1 cellular context compared by ENCODE assay signal in the genomic region with DNA sequence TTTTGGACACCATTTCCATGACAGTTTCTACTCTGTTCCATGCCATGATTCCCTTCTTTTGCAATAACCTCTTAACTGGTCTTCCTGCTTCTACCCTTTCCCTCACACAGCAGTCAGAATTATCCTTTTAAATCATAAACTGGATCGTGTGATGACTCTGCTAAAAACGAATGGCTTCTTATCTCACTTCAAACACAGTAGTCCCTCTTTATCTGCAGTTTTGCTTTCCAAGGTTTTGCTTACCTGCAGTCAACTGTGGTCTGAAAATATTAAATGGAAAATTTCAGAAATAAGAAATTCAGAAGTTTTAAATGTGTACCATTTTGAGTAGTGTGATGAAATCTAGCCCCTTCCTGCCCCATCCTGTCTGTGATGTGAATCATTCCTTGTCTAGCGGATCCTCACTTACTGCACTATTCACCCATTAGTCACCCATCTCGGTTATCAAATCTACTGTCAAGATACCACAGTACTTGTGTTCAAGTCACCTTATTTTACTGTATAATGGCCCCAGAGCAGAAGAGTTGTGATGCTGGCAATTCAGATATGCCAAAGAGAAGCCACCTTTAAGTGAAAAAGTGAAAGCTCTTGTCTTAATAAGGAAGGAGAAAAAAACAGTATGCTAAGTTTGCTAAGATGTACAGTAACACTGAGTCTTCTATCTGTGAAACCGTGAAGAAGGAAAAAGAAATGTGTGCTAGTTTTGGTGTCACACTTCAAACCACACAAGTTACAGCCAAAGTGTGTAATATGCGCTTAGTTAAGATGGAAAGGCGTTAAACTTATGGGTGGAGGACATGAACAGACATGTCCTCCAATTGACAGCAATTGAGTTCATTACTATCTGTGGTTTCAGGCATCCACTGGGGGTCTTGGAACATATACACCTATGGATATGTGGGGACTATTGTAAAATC.
TF ChIP-seq lines count a peak whose summit lies in the region.

No MANE protein-coding gene starts in this region.

TF ChIP-seq in K562, 482 proteins besides CTCF, POLR2A, EP300 and RAD21 (continued from another document and continues in another):
- TF ChIP-seq, protein P1, sequence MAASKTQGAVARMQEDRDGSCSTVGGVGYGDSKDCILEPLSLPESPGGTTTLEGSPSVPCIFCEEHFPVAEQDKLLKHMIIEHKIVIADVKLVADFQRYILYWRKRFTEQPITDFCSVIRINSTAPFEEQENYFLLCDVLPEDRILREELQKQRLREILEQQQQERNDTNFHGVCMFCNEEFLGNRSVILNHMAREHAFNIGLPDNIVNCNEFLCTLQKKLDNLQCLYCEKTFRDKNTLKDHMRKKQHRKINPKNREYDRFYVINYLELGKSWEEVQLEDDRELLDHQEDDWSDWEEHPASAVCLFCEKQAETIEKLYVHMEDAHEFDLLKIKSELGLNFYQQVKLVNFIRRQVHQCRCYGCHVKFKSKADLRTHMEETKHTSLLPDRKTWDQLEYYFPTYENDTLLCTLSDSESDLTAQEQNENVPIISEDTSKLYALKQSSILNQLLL (CRISPR knock-in tag; IDR thresholded peaks at IDR 0.05; ENCODE audit: borderline replicate concordance): no peak
- TF ChIP-seq POLR2AphosphoS5 (IDR thresholded peaks at IDR 0.05; ENCODE audit: control insufficient read depth, insufficient read depth, low read depth, low read length): no peak
- TF ChIP-seq, protein P2, sequence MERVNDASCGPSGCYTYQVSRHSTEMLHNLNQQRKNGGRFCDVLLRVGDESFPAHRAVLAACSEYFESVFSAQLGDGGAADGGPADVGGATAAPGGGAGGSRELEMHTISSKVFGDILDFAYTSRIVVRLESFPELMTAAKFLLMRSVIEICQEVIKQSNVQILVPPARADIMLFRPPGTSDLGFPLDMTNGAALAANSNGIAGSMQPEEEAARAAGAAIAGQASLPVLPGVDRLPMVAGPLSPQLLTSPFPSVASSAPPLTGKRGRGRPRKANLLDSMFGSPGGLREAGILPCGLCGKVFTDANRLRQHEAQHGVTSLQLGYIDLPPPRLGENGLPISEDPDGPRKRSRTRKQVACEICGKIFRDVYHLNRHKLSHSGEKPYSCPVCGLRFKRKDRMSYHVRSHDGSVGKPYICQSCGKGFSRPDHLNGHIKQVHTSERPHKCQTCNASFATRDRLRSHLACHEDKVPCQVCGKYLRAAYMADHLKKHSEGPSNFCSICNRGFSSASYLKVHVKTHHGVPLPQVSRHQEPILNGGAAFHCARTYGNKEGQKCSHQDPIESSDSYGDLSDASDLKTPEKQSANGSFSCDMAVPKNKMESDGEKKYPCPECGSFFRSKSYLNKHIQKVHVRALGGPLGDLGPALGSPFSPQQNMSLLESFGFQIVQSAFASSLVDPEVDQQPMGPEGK (CRISPR knock-in tag; IDR thresholded peaks at IDR 0.05; ENCODE audit: borderline replicate concordance): no peak
- no peak for TF ChIP-seq GTF2E2 (tag; IDR thresholded peaks at IDR 0.05)
- TF ChIP-seq EZH2 (IDR thresholded peaks at IDR 0.05; ENCODE audit: borderline replicate concordance, low read depth, low read length): no peak
- no peak for TF ChIP-seq ZNF311 (CRISPR knock-in tag; IDR thresholded peaks at IDR 0.05)
- TF ChIP-seq MYC (IDR thresholded peaks at IDR 0.05; ENCODE audit: low read depth, low read length): no peak
- TF ChIP-seq MYC (CRISPR knock-in tag; IDR thresholded peaks at IDR 0.05; ENCODE audit: borderline replicate concordance, low read depth): no peak
- no peak for TF ChIP-seq TAF15 (IDR thresholded peaks at IDR 0.05; ENCODE audit: low read depth, low read length)
- no peak for TF ChIP-seq ZNF586 (CRISPR knock-in tag; conservative IDR thresholded peaks at IDR 0.05)
- TF ChIP-seq LARP7 (IDR thresholded peaks at IDR 0.05): no peak
- TF ChIP-seq GATA2 (CRISPR knock-in tag; IDR thresholded peaks at IDR 0.05): no peak
- no peak for TF ChIP-seq KAT7 (CRISPR knock-in tag; IDR thresholded peaks at IDR 0.05; ENCODE audit: borderline replicate concordance)
- no peak for TF ChIP-seq ZNF695 (CRISPR knock-in tag; IDR thresholded peaks at IDR 0.05)
- TF ChIP-seq CCAR2 (IDR thresholded peaks at IDR 0.05; ENCODE audit: low read depth, low read length): no peak
- TF ChIP-seq SLC30A9 (CRISPR knock-in tag; IDR thresholded peaks at IDR 0.05): no peak
- TF ChIP-seq EHMT2 (IDR thresholded peaks at IDR 0.05): no peak
- no peak for TF ChIP-seq SRF (CRISPR knock-in tag; IDR thresholded peaks at IDR 0.05)
- no peak for TF ChIP-seq NFXL1 (CRISPR knock-in tag; IDR thresholded peaks at IDR 0.05)
- TF ChIP-seq CREBBP (IDR thresholded peaks at IDR 0.05; ENCODE audit: low read depth, low read length): no peak
- peak; percentile 87 for TF ChIP-seq C11orf30 (IDR thresholded peaks at IDR 0.05; ENCODE audit: low read depth)
- no peak for TF ChIP-seq FOXK2 (conservative IDR thresholded peaks at IDR 0.05 in 1 of 2, IDR thresholded peaks at IDR 0.05 in 1 of 2; ENCODE audit: low read depth in 2 of 2)
- TF ChIP-seq DDX20 (tag; IDR thresholded peaks at IDR 0.05; ENCODE audit: low read depth): no peak
- no peak for TF ChIP-seq RBM22 (IDR thresholded peaks at IDR 0.05; ENCODE audit: low read depth, low read length, poor library complexity, severe bottlenecking)
- TF ChIP-seq, protein P3, sequence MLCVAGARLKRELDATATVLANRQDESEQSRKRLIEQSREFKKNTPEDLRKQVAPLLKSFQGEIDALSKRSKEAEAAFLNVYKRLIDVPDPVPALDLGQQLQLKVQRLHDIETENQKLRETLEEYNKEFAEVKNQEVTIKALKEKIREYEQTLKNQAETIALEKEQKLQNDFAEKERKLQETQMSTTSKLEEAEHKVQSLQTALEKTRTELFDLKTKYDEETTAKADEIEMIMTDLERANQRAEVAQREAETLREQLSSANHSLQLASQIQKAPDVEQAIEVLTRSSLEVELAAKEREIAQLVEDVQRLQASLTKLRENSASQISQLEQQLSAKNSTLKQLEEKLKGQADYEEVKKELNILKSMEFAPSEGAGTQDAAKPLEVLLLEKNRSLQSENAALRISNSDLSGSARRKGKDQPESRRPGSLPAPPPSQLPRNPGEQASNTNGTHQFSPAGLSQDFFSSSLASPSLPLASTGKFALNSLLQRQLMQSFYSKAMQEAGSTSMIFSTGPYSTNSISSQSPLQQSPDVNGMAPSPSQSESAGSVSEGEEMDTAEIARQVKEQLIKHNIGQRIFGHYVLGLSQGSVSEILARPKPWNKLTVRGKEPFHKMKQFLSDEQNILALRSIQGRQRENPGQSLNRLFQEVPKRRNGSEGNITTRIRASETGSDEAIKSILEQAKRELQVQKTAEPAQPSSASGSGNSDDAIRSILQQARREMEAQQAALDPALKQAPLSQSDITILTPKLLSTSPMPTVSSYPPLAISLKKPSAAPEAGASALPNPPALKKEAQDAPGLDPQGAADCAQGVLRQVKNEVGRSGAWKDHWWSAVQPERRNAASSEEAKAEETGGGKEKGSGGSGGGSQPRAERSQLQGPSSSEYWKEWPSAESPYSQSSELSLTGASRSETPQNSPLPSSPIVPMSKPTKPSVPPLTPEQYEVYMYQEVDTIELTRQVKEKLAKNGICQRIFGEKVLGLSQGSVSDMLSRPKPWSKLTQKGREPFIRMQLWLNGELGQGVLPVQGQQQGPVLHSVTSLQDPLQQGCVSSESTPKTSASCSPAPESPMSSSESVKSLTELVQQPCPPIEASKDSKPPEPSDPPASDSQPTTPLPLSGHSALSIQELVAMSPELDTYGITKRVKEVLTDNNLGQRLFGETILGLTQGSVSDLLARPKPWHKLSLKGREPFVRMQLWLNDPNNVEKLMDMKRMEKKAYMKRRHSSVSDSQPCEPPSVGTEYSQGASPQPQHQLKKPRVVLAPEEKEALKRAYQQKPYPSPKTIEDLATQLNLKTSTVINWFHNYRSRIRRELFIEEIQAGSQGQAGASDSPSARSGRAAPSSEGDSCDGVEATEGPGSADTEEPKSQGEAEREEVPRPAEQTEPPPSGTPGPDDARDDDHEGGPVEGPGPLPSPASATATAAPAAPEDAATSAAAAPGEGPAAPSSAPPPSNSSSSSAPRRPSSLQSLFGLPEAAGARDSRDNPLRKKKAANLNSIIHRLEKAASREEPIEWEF (CRISPR knock-in tag; IDR thresholded peaks at IDR 0.05): no peak
- no peak for TF ChIP-seq PHB (CRISPR knock-in tag; IDR thresholded peaks at IDR 0.05)
- TF ChIP-seq SP1 (CRISPR knock-in tag; IDR thresholded peaks at IDR 0.05): no peak
- no peak for TF ChIP-seq CHD4 (IDR thresholded peaks at IDR 0.05; ENCODE audit: insufficient read depth, insufficient replicate concordance, low read depth, low read length, poor library complexity, severe bottlenecking)
- no peak for TF ChIP-seq PPARD (CRISPR knock-in tag; IDR thresholded peaks at IDR 0.05)
- TF ChIP-seq TFAM (CRISPR knock-in tag; conservative IDR thresholded peaks at IDR 0.05): no peak
- peak; percentile 86 for TF ChIP-seq ZNF316 (IDR thresholded peaks at IDR 0.05)
- TF ChIP-seq, protein P4, sequence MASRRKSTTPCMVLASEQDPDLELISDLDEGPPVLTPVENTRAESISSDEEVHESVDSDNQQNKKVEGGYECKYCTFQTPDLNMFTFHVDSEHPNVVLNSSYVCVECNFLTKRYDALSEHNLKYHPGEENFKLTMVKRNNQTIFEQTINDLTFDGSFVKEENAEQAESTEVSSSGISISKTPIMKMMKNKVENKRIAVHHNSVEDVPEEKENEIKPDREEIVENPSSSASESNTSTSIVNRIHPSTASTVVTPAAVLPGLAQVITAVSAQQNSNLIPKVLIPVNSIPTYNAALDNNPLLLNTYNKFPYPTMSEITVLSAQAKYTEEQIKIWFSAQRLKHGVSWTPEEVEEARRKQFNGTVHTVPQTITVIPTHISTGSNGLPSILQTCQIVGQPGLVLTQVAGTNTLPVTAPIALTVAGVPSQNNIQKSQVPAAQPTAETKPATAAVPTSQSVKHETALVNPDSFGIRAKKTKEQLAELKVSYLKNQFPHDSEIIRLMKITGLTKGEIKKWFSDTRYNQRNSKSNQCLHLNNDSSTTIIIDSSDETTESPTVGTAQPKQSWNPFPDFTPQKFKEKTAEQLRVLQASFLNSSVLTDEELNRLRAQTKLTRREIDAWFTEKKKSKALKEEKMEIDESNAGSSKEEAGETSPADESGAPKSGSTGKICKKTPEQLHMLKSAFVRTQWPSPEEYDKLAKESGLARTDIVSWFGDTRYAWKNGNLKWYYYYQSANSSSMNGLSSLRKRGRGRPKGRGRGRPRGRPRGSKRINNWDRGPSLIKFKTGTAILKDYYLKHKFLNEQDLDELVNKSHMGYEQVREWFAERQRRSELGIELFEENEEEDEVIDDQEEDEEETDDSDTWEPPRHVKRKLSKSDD (conservative IDR thresholded peaks at IDR 0.05; ENCODE audit: low read length): no peak
- TF ChIP-seq ZNF764 (CRISPR knock-in tag; IDR thresholded peaks at IDR 0.05; ENCODE audit: low read depth): no peak
- no peak for TF ChIP-seq BCOR (IDR thresholded peaks at IDR 0.05)
- no peak for TF ChIP-seq CXXC5 (CRISPR knock-in tag; IDR thresholded peaks at IDR 0.05)
- peak; percentile 86 for TF ChIP-seq NFE2 (IDR thresholded peaks at IDR 0.05; ENCODE audit: low read depth)
- TF ChIP-seq, protein P5, sequence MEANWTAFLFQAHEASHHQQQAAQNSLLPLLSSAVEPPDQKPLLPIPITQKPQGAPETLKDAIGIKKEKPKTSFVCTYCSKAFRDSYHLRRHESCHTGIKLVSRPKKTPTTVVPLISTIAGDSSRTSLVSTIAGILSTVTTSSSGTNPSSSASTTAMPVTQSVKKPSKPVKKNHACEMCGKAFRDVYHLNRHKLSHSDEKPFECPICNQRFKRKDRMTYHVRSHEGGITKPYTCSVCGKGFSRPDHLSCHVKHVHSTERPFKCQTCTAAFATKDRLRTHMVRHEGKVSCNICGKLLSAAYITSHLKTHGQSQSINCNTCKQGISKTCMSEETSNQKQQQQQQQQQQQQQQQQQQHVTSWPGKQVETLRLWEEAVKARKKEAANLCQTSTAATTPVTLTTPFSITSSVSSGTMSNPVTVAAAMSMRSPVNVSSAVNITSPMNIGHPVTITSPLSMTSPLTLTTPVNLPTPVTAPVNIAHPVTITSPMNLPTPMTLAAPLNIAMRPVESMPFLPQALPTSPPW (CRISPR knock-in tag; IDR thresholded peaks at IDR 0.05): no peak
- TF ChIP-seq HSF4 (CRISPR knock-in tag; IDR thresholded peaks at IDR 0.05; ENCODE audit: borderline replicate concordance): no peak
- no peak for TF ChIP-seq ZNF444 (CRISPR knock-in tag; IDR thresholded peaks at IDR 0.05)
- TF ChIP-seq HMGN3 (IDR thresholded peaks at IDR 0.05; ENCODE audit: borderline replicate concordance, extremely low read depth, insufficient read length, low read depth, low read length): no peak
- TF ChIP-seq ETV5 (CRISPR knock-in tag; IDR thresholded peaks at IDR 0.05; ENCODE audit: low read depth): no peak
- no peak for TF ChIP-seq ZKSCAN3 (CRISPR knock-in tag; IDR thresholded peaks at IDR 0.05)
- TF ChIP-seq ZNF143 (CRISPR knock-in tag; IDR thresholded peaks at IDR 0.05): no peak
- TF ChIP-seq CEBPG (CRISPR knock-in tag; IDR thresholded peaks at IDR 0.05): no peak
- peak in 1 of 2 experiments; percentile 63; a peak in 2 of 4 replicates for TF ChIP-seq CEBPG (tag; conservative IDR thresholded peaks at IDR 0.05 in 1 of 2, IDR thresholded peaks at IDR 0.05 in 1 of 2)
- TF ChIP-seq U2AF2 (optimal IDR thresholded peaks at IDR 0.05; ENCODE audit: low read depth, low read length): no peak
- TF ChIP-seq ZNF253 (CRISPR knock-in tag; conservative IDR thresholded peaks at IDR 0.05): no peak
- TF ChIP-seq SMARCE1 (IDR thresholded peaks at IDR 0.05): peak; percentile 70
- TF ChIP-seq ZNF830 (CRISPR knock-in tag; IDR thresholded peaks at IDR 0.05): no peak
- no peak for TF ChIP-seq PHB2 (IDR thresholded peaks at IDR 0.05; ENCODE audit: low read depth)
- TF ChIP-seq, protein P6, sequence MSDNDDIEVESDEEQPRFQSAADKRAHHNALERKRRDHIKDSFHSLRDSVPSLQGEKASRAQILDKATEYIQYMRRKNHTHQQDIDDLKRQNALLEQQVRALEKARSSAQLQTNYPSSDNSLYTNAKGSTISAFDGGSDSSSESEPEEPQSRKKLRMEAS (CRISPR knock-in tag; IDR thresholded peaks at IDR 0.05): no peak
- no peak for TF ChIP-seq NONO (IDR thresholded peaks at IDR 0.05; ENCODE audit: low read depth in 2 of 2, low read length in 1 of 2)
- no peak for TF ChIP-seq ADNP (tag; IDR thresholded peaks at IDR 0.05)
- TF ChIP-seq HEY1 (CRISPR knock-in tag; IDR thresholded peaks at IDR 0.05; ENCODE audit: borderline replicate concordance): no peak
- TF ChIP-seq MTA1 (IDR thresholded peaks at IDR 0.05; ENCODE audit: borderline replicate concordance): no peak; the same call in 1 of the 2 replicates
- TF ChIP-seq CBFA2T2 (conservative IDR thresholded peaks at IDR 0.05): 0 out of 2 replicates have a peak, but pooled peaks have one; percentile 18
- no peak for TF ChIP-seq SAP30 (IDR thresholded peaks at IDR 0.05; ENCODE audit: borderline replicate concordance, insufficient read depth, low read depth, low read length, poor library complexity, severe bottlenecking)
- TF ChIP-seq, protein P7, sequence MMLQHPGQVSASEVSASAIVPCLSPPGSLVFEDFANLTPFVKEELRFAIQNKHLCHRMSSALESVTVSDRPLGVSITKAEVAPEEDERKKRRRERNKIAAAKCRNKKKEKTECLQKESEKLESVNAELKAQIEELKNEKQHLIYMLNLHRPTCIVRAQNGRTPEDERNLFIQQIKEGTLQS (IDR thresholded peaks at IDR 0.05): peak; percentile 72
- TF ChIP-seq, protein P7 (CRISPR knock-in tag; conservative IDR thresholded peaks at IDR 0.05): no peak
- TF ChIP-seq SMAD2 (IDR thresholded peaks at IDR 0.05; ENCODE audit: low read depth, low read length): no peak
- TF ChIP-seq NFYB (IDR thresholded peaks at IDR 0.05; ENCODE audit: extremely low read depth, insufficient read length): no peak
- no peak for TF ChIP-seq HNRNPUL1 (IDR thresholded peaks at IDR 0.05; ENCODE audit: low read length)
